Comparison of ENCODE assay signal across 8 cellular contexts in the genomic region with DNA sequence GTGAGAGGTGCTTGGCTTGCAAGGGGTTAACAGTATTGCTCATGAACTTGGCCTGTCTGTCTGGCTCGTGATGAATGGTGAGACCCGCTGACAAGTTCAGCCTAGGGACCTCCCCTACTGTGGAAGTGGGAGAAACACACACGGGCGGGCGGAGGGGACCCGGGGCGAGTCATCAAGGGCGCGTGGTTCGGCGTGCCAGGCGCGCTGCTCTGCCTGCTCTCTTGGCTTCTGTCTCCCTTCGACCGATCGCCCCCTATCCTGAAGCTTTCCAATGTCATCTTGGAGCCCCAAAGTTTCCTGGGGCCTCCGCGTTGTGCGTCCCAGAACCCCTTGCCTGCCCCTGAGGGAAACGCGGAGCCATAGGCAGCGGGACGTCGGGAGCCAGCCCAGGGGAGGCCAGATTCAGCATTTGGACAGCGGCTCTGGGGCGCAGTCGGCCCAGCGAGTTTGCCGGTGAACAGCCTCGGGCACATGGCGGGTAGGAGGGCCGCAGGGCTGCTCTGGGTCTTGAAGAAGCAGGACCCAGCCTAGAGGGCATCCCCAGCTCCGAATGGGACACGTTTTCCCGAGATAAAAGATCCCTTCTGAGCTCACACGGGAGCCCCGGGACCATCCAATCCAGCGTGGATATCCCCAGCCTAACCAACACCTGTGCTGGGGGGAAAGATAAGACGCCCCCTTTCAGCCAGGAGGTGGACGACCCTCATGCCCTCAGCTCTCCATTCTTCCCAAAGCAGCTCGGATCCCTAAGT. TPM values are rescaled to one million over a fixed set of nuclear protein-coding genes. Genes with fewer than 3 reads are reported as not detected.
DNase-seq lines count a peak whose midpoint lies in the region; ATAC-seq and TF ChIP-seq lines count a peak whose summit lies in the region.

No MANE protein-coding gene starts in this region.

- no peaks in the 10 kb centered on the region for H3K36me3 Mint-ChIP-seq in activated CD8-positive, alpha-beta memory T cell treated with anti-CD3 and anti-CD28 coated beads, Interleukin-2, amount 10 ng/mL, durations not matched to agents 7 days and 5 days
- H3K36me3 Mint-ChIP-seq in endodermal cell (ENCODE audit: low read depth), result no peaks in the 10 kb centered on the region
- H3K36me3 Mint-ChIP-seq in neural crest cell (ENCODE audit: low read depth), result no peaks in the 10 kb centered on the region
- H3K36me3 Mint-ChIP-seq in type B pancreatic cell, result no peaks in the 10 kb centered on the region

- peak overlapping the region; percentile 68 for H3K27ac ChIP-seq in endodermal cell (ENCODE audit: low read depth, low read length)

- no peak overlapping the region for H3K9ac ChIP-seq in endodermal cell (ENCODE audit: extremely low read depth, low read length, poor library complexity, severe bottlenecking)

- peaks cover 100% of the 10 kb centered on the region for H3K27me3 ChIP-seq in endodermal cell (ENCODE audit: control insufficient read depth, insufficient read depth, low read length, poor library complexity, severe bottlenecking)

- H3K36me3 ChIP-seq in endodermal cell (ENCODE audit: control insufficient read depth, insufficient read depth, low read length), result no peaks in the 10 kb centered on the region

- H3K27me3 Mint-ChIP-seq in activated CD8-positive, alpha-beta memory T cell treated with anti-CD3 and anti-CD28 coated beads, Interleukin-2, amount 10 ng/mL, durations not matched to agents 7 days and 5 days, result peaks cover 91% of the 10 kb centered on the region
- H3K27me3 Mint-ChIP-seq in endodermal cell (ENCODE audit: insufficient read depth), result peaks cover 98% of the 10 kb centered on the region
- H3K27me3 Mint-ChIP-seq in neural crest cell (ENCODE audit: low read depth), result peaks cover 95% of the 10 kb centered on the region
- H3K27me3 Mint-ChIP-seq in type B pancreatic cell, result peaks cover 93% of the 10 kb centered on the region

- WGBS in endodermal cell (ENCODE audit: insufficient coverage in 1 of 2, insufficient read length in 1 of 2), 2 experiments, result 8 to 14% methylated on average over 18 to 41 of the region's 41 CpGs

- H3K4me1 ChIP-seq in endodermal cell (ENCODE audit: control insufficient read depth, insufficient read depth, low read length), result no peaks in the 10 kb centered on the region

- no peak overlapping the region for H3K4me3 Mint-ChIP-seq in activated CD8-positive, alpha-beta memory T cell treated with anti-CD3 and anti-CD28 coated beads, Interleukin-2, amount 10 ng/mL, durations not matched to agents 7 days and 5 days
- H3K4me3 Mint-ChIP-seq in endodermal cell (no peak overlapping the region), neural crest cell (peak overlapping the region; percentile 76), type B pancreatic cell (peak overlapping the region; percentile 53)

- DNase-seq in GM19240 (ENCODE audit: insufficient read length, low spot score) (peak; percentile 73), NCI-H526 treated with DMSO at 0.1 percent for 48 hours (lab: John Stamatoyannopoulos, UW) (peak; percentile 39), endodermal cell (peak; percentile 96), neural crest cell (ENCODE audit: low read depth, low spot score) (peak; percentile 80), type B pancreatic cell (ENCODE audit: extremely low spot score, unreplicated experiment) (peak; percentile 84), cerebellar cortex (ENCODE audit: low spot score) (no peak)
- DNase-seq in activated CD8-positive, alpha-beta memory T cell treated with anti-CD3 and anti-CD28 coated beads, Interleukin-2, amount 10 ng/mL, durations not matched to agents 7 days and 5 days, result peak; percentile 63

- no peaks in the 10 kb centered on the region for H3K9me3 ChIP-seq in endodermal cell (ENCODE audit: control insufficient read depth, low read length)

- no peak for TF ChIP-seq CTCF in endodermal cell (conservative IDR thresholded peaks at IDR 0.05)
- TF ChIP-seq CTCF in neural crest cell (conservative IDR thresholded peaks at IDR 0.05), result no peak
- no peak for TF ChIP-seq CTCF in type B pancreatic cell (conservative IDR thresholded peaks at IDR 0.05)

- peaks cover 7% of the 10 kb centered on the region for H3K4me1 Mint-ChIP-seq in activated CD8-positive, alpha-beta memory T cell treated with anti-CD3 and anti-CD28 coated beads, Interleukin-2, amount 10 ng/mL, durations not matched to agents 7 days and 5 days
- peaks cover 1% of the 10 kb centered on the region for H3K4me1 Mint-ChIP-seq in endodermal cell
- peaks cover 21% of the 10 kb centered on the region for H3K4me1 Mint-ChIP-seq in neural crest cell
- no peaks in the 10 kb centered on the region for H3K4me1 Mint-ChIP-seq in type B pancreatic cell (ENCODE audit: unreplicated experiment)

- no peak overlapping the region for H3K27ac Mint-ChIP-seq in activated CD8-positive, alpha-beta memory T cell treated with anti-CD3 and anti-CD28 coated beads, Interleukin-2, amount 10 ng/mL, durations not matched to agents 7 days and 5 days
- H3K27ac Mint-ChIP-seq in endodermal cell, result no peak overlapping the region
- no peak overlapping the region for H3K27ac Mint-ChIP-seq in neural crest cell (ENCODE audit: unreplicated experiment)
- no peak overlapping the region for H3K27ac Mint-ChIP-seq in type B pancreatic cell

- H3K4me3 ChIP-seq in endodermal cell (ENCODE audit: low read length), result no peak overlapping the region

- ATAC-seq in activated CD8-positive, alpha-beta memory T cell treated with anti-CD3 and anti-CD28 coated beads, Interleukin-2, amount 10 ng/mL, durations not matched to agents 7 days and 5 days, result no peak
- no peak for ATAC-seq in HG02571 (IDR thresholded peaks at IDR 0.05; ENCODE audit: unreplicated experiment)

- no peaks in the 10 kb centered on the region for H3K9me3 Mint-ChIP-seq in activated CD8-positive, alpha-beta memory T cell treated with anti-CD3 and anti-CD28 coated beads, Interleukin-2, amount 10 ng/mL, durations not matched to agents 7 days and 5 days (ENCODE audit: low read depth)
- no peaks in the 10 kb centered on the region for H3K9me3 Mint-ChIP-seq in endodermal cell
- no peaks in the 10 kb centered on the region for H3K9me3 Mint-ChIP-seq in neural crest cell
- H3K9me3 Mint-ChIP-seq in type B pancreatic cell, result no peaks in the 10 kb centered on the region

- CTCF ChIA-PET in activated CD8-positive, alpha-beta memory T cell treated with anti-CD3 and anti-CD28 coated beads, Interleukin-2, amount 10 ng/mL, durations not matched to agents 7 days and 5 days (lab: Charles Lee), result interaction anchor here (1.2 to 6.5 kb wide), 5 partner anchors 11 to 67 kb away, joined by 3 to 154 read pairs (median 4); no protein-coding TSS in a partner anchor

RNA-seq across cellular contexts. Expression of gene POLG, which starts 27.0 kb away (rescaled TPM):
- total RNA-seq in activated CD8-positive, alpha-beta memory T cell treated with anti-CD3 and anti-CD28 coated beads, Interleukin-2, amount 10 ng/mL, durations not matched to agents 7 days and 5 days, result 100 to 1,000 TPM; 117 to 119 TPM
- total RNA-seq in endodermal cell (10 to 100 TPM; 55.3 to 60.2 TPM), neural crest cell (66.5 and 73.5 TPM in 2 replicates), type B pancreatic cell (ENCODE audit: low replicate concordance) (55.0 and 59.0 TPM in 2 replicates)
- 39.6 TPM for polyA plus RNA-seq in endodermal cell (2013, experiment 1 of 2)
- 40.7 TPM for polyA plus RNA-seq in endodermal cell (2013, experiment 2 of 2)

Comparison
In these comparisons a context has a peak if more than half of its experiments do, and no peak if none do; other contexts are left out.
1. H3K4me3 Mint-ChIP-seq: peak in neural crest cell (single experiment) and type B pancreatic cell (single experiment); none in activated CD8-positive, alpha-beta memory T cell treated with anti-CD3 and anti-CD28 coated beads, Interleukin-2, amount 10 ng/mL, durations not matched to agents 7 days and 5 days (single experiment) and endodermal cell (single experiment).